Comparison of ENCODE assay signal across 21 cellular contexts in the genomic region with DNA sequence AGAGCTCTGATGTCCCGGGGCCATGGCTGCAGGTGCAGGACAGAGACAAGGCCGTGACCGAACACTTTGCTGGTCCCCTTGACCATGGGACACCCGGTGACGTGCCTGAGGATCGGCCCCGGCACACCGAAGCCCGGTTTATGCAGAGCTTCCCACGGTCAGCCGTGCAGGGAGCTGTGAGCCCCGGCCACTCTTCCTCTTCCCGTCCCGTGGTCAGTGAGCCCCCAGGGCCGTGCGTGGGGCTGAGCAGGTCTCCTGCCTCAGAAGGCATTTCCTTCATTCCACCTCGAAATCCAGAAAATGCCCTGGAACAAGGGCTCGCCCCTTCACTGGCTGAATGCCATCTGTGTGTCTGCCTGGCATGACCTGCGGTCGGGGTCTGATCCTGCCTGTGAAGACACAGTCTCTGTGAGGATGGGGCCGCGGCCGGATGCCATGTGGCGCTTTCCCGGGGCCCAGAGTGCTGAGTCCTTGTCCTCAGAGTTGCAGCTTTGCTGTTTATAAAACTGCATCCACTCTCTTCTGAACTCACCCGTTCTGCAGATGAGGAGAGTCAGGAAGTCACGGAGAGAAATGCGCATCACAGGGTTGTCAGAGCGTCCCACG. TPM values are rescaled to one million over a fixed set of nuclear protein-coding genes. Genes with fewer than 3 reads are reported as not detected.
DNase-seq lines count a peak whose midpoint lies in the region; TF ChIP-seq lines count a peak whose summit lies in the region.
"Had no signal": no experiment of that assay in that cellular context is flagged by ENCODE, and none has a peak within 500 bp of the region (broad histone marks: within the 10 kb centered on the region; RNA-seq: fewer than 3 reads in every experiment).

No MANE protein-coding gene starts in this region.

- no peaks in the 10 kb centered on the region for H3K9me3 Mint-ChIP-seq in Calu3 (ENCODE audit: low read depth, unreplicated experiment)
- H3K9me3 Mint-ChIP-seq in glutamatergic neuron (ENCODE audit: unreplicated experiment), result peaks cover 8% of the 10 kb centered on the region
- H3K9me3 Mint-ChIP-seq in endodermal cell, result peaks cover 15% of the 10 kb centered on the region
- H3K9me3 Mint-ChIP-seq: activated CD4-positive, alpha-beta memory T cell treated with anti-CD3 and anti-CD28 coated beads, Interleukin-2, amount 10 ng/mL, durations not matched to agents 7 days and 5 days; naive thymus-derived CD8-positive, alpha-beta T cell had no signal

- WGBS in neuronal stem cell (ENCODE audit: extremely low coverage in 2 of 2, insufficient read length in 2 of 2, insufficient replicate concordance in 1 of 2), 2 donors, result no CpG with 5 or more reads among the region's 30 CpGs
- 91 to 96% methylated on average over 20 to 30 of the region's 30 CpGs for WGBS in endodermal cell (ENCODE audit: insufficient coverage in 1 of 2, insufficient read length in 1 of 2), 2 experiments

- H4K8ac ChIP-seq in neuronal stem cell (ENCODE audit: low read depth, low read length), result no peak overlapping the region

- BruUV-seq in Calu3 (replicated peaks; lab: Mats Ljungman, UMichigan), result no TSS peak

- no peaks in the 10 kb centered on the region for H3K9me2 ChIP-seq in MM.1S (replicated peaks; ENCODE audit: insufficient read depth, low read length)

- H3K27ac Mint-ChIP-seq in Calu3 (ENCODE audit: unreplicated experiment) (no peak overlapping the region), glutamatergic neuron (ENCODE audit: unreplicated experiment) (no peak overlapping the region), endodermal cell (no peak overlapping the region)
- H3K27ac Mint-ChIP-seq: activated CD4-positive, alpha-beta memory T cell treated with anti-CD3 and anti-CD28 coated beads, Interleukin-2, amount 10 ng/mL, durations not matched to agents 7 days and 5 days; IgD-negative memory B cell; stimulated activated naive B cell treated with anti-CD40 and anti-IgM and Interleukin-4, amounts not matched to agents 10 μg/mL and 1 μg/mL and 100 μg/mL, for 72 hours had no signal

- H3K9ac ChIP-seq in MM.1S (ENCODE audit: low read length), result no peak overlapping the region
- H3K9ac ChIP-seq in neuronal stem cell (ENCODE audit: low read depth, low read length, poor library complexity), result peak overlapping the region; percentile 60
- H3K9ac ChIP-seq in endodermal cell (ENCODE audit: extremely low read depth, low read length, poor library complexity, severe bottlenecking), result no peak overlapping the region
- H3K9ac ChIP-seq: GM23248 had no signal

- peak overlapping the region; percentile 55 for H3K18ac ChIP-seq in neuronal stem cell (ENCODE audit: low read length)

- H3K27me3 Mint-ChIP-seq in Calu3 (ENCODE audit: unreplicated experiment), result no peaks in the 10 kb centered on the region
- H3K27me3 Mint-ChIP-seq in glutamatergic neuron (ENCODE audit: unreplicated experiment), result peaks cover 14% of the 10 kb centered on the region
- no peaks in the 10 kb centered on the region for H3K27me3 Mint-ChIP-seq in endodermal cell (ENCODE audit: insufficient read depth)
- H3K27me3 Mint-ChIP-seq: activated CD4-positive, alpha-beta memory T cell treated with anti-CD3 and anti-CD28 coated beads, Interleukin-2, amount 10 ng/mL, durations not matched to agents 7 days and 5 days; naive thymus-derived CD8-positive, alpha-beta T cell had no signal

- H3K4me2 ChIP-seq in MM.1S (ENCODE audit: low read depth, low read length) (peak overlapping the region; percentile 81; the same call in 1 of the 2 replicates), neuronal stem cell (ENCODE audit: insufficient read depth, low read length, poor library complexity, severe bottlenecking) (no peak overlapping the region)

- H3K36me3 ChIP-seq in MM.1S (replicated peaks; ENCODE audit: insufficient read depth, low read length) (no peaks in the 10 kb centered on the region), neuronal stem cell (replicated peaks in 1 of 2; ENCODE audit: control insufficient read depth in 2 of 2, insufficient read depth in 2 of 2, low read length in 2 of 2) (no peaks in the 10 kb centered on the region), endodermal cell (ENCODE audit: control insufficient read depth, insufficient read depth, low read length) (no peaks in the 10 kb centered on the region)

- H3K4ac ChIP-seq in neuronal stem cell (ENCODE audit: low read length), result no peak overlapping the region

- no peak for TF ChIP-seq CTCF in Calu3 (IDR thresholded peaks at IDR 0.05; ENCODE audit: unreplicated experiment)
- TF ChIP-seq CTCF in MM.1S (IDR thresholded peaks at IDR 0.05; ENCODE audit: low read length), result no peak
- TF ChIP-seq CTCF in glutamatergic neuron (IDR thresholded peaks at IDR 0.05; ENCODE audit: partially characterized antibody, unreplicated experiment), result no peak
- TF ChIP-seq CTCF in endodermal cell (conservative IDR thresholded peaks at IDR 0.05), result no peak

- H3K27me3 ChIP-seq in MM.1S (replicated peaks; ENCODE audit: insufficient read depth, low read length) (peaks cover 93% of the 10 kb centered on the region), neuronal stem cell (ENCODE audit: control insufficient read depth in 3 of 3, insufficient read depth in 3 of 3, low read depth in 1 of 3, low read length in 3 of 3) (no peaks in the 10 kb centered on the region), endodermal cell (ENCODE audit: control insufficient read depth, insufficient read depth, low read length, poor library complexity, severe bottlenecking) (no peaks in the 10 kb centered on the region)
- H3K27me3 ChIP-seq: body of pancreas had no signal

- H3K27ac ChIP-seq in MM.1S (ENCODE audit: low read length), result no peak overlapping the region
- no peak overlapping the region for H3K27ac ChIP-seq in neuronal stem cell (replicated peaks; ENCODE audit: low read length)
- H3K27ac ChIP-seq in endodermal cell (ENCODE audit: low read depth, low read length), result no peak overlapping the region
- H3K27ac ChIP-seq: GM23248 had no signal

- H2BK5ac ChIP-seq in neuronal stem cell (ENCODE audit: low read length), result no peak overlapping the region

- no peak overlapping the region for H3K14ac ChIP-seq in neuronal stem cell (ENCODE audit: low read length)

- no peak overlapping the region for H3K4me3 ChIP-seq in MM.1S (ENCODE audit: low read length)
- H3K4me3 ChIP-seq in neuronal stem cell (ENCODE audit: low read length in 2 of 2), result no peak overlapping the region
- no peak overlapping the region for H3K4me3 ChIP-seq in endodermal cell (ENCODE audit: low read length)
- H3K4me3 ChIP-seq: body of pancreas, GM23248 had no signal

- no peak overlapping the region for H3K23ac ChIP-seq in neuronal stem cell (ENCODE audit: low read depth, low read length, poor library complexity)

- H3K9me3 ChIP-seq in MM.1S (replicated peaks; ENCODE audit: insufficient read depth, low read length) (no peaks in the 10 kb centered on the region), neuronal stem cell (replicated peaks in 1 of 2; ENCODE audit: control insufficient read depth in 2 of 2, insufficient read depth in 1 of 2, low read depth in 1 of 2, low read length in 2 of 2) (peaks cover 8 to 14% of the 10 kb centered on the region in 2 donors), endodermal cell (ENCODE audit: control insufficient read depth, low read length) (no peaks in the 10 kb centered on the region)
- H3K9me3 ChIP-seq: body of pancreas had no signal

- no peak overlapping the region for H2BK120ac ChIP-seq in neuronal stem cell (ENCODE audit: low read depth, low read length)

- intact Hi-C loops in Calu3 (cut with micrococcal nuclease; ENCODE audit: unreplicated experiment), result no loop called here

- CTCF ChIA-PET in Calu3 (lab: Charles Lee), result interaction anchor here (1.7 kb wide), 1 partner anchor 8 kb away, joined by 4 read pairs; no protein-coding TSS in a partner anchor

- no peak overlapping the region for H2BK12ac ChIP-seq in neuronal stem cell (ENCODE audit: low read length)

- H3K4me1 ChIP-seq in MM.1S (ENCODE audit: low read length) (peaks cover 16% of the 10 kb centered on the region), neuronal stem cell (ENCODE audit: control insufficient read depth in 2 of 2, insufficient read depth in 1 of 2, low read depth in 1 of 2, low read length in 2 of 2) (peaks cover 0 to 19% of the 10 kb centered on the region in 2 donors), endodermal cell (ENCODE audit: control insufficient read depth, insufficient read depth, low read length) (no peaks in the 10 kb centered on the region)

- H3K79me2 ChIP-seq in MM.1S (ENCODE audit: low read length), result no peaks in the 10 kb centered on the region

- H3K79me1 ChIP-seq in neuronal stem cell (ENCODE audit: low read depth, low read length), result peaks cover 22% of the 10 kb centered on the region

- peak overlapping the region; percentile 34 for H2AK5ac ChIP-seq in neuronal stem cell (ENCODE audit: low read depth, low read length)

- DNase-seq in Calu3, result no peak
- no peak for DNase-seq in MM.1S
- no peak for DNase-seq in glutamatergic neuron
- no peak for DNase-seq in neuronal stem cell (ENCODE audit: low spot score)
- DNase-seq in NCI-H187 treated with DMSO at 0.1 percent for 48 hours (lab: John Stamatoyannopoulos, UW), result no peak
- DNase-seq in NCI-H345 treated with DMSO at 0.1 percent for 48 hours (lab: John Stamatoyannopoulos, UW; ENCODE audit: unreplicated experiment), result no peak
- DNase-seq in NCI-H128 (lab: John Stamatoyannopoulos, UW; ENCODE audit: unreplicated experiment), result no peak
- DNase-seq in endodermal cell, result no peak
- DNase-seq: activated CD4-positive, alpha-beta memory T cell treated with anti-CD3 and anti-CD28 coated beads, Interleukin-2, amount 10 ng/mL, durations not matched to agents 7 days and 5 days; activated CD8-positive, alpha-beta memory T cell treated with anti-CD3 and anti-CD28 coated beads, Interleukin-2, amount 50 U/mL, for 4 hours; activated naive CD4-positive, alpha-beta T cell treated with Interleukin-2 at 50 U/mL for 16 hours; DND-41; GM23248; naive thymus-derived CD8-positive, alpha-beta T cell; NCI-H1048; NCI-H187; SHP77 treated with DMSO at 0.1 percent for 48 hours; stimulated activated naive B cell treated with anti-CD40 and anti-IgM and Interleukin-4, amounts not matched to agents 10 μg/mL and 1 μg/mL and 100 μg/mL, for 72 hours; T-helper 2 cell had no signal

- H2BK15ac ChIP-seq in neuronal stem cell (ENCODE audit: low read length), result no peak overlapping the region

- no peaks in the 10 kb centered on the region for H3K4me1 Mint-ChIP-seq in Calu3 (ENCODE audit: low read depth, unreplicated experiment)
- H3K4me1 Mint-ChIP-seq in glutamatergic neuron (ENCODE audit: low read depth, unreplicated experiment), result peaks cover 8% of the 10 kb centered on the region
- peaks cover 6% of the 10 kb centered on the region for H3K4me1 Mint-ChIP-seq in endodermal cell
- H3K4me1 Mint-ChIP-seq: activated CD4-positive, alpha-beta memory T cell treated with anti-CD3 and anti-CD28 coated beads, Interleukin-2, amount 10 ng/mL, durations not matched to agents 7 days and 5 days; IgD-negative memory B cell had no signal

- no peaks in the 10 kb centered on the region for H3F3A ChIP-seq in MM.1S (ENCODE audit: insufficient read depth, low read length)

- no peaks in the 10 kb centered on the region for H4K20me1 ChIP-seq in MM.1S (ENCODE audit: insufficient read depth, low read length)

- H3K4me3 Mint-ChIP-seq in Calu3 (ENCODE audit: low read depth, unreplicated experiment), result peak overlapping the region; percentile 39
- H3K4me3 Mint-ChIP-seq in glutamatergic neuron (ENCODE audit: unreplicated experiment), result peak overlapping the region; percentile 61
- H3K4me3 Mint-ChIP-seq in endodermal cell, result no peak overlapping the region
- H3K4me3 Mint-ChIP-seq: activated CD4-positive, alpha-beta memory T cell treated with anti-CD3 and anti-CD28 coated beads, Interleukin-2, amount 10 ng/mL, durations not matched to agents 7 days and 5 days; IgD-negative memory B cell had no signal

- H2AFZ ChIP-seq in MM.1S (ENCODE audit: low read length), result no peak overlapping the region
- no peak overlapping the region for H2AFZ ChIP-seq in neuronal stem cell (ENCODE audit: low read length)
- H2AFZ ChIP-seq: GM23248 had no signal

- no peak overlapping the region for H4K91ac ChIP-seq in neuronal stem cell (ENCODE audit: low read depth, low read length, poor library complexity)

- H3K36me3 Mint-ChIP-seq in Calu3 (ENCODE audit: insufficient read depth, unreplicated experiment) (no peaks in the 10 kb centered on the region), glutamatergic neuron (ENCODE audit: unreplicated experiment) (peaks cover 11% of the 10 kb centered on the region), endodermal cell (ENCODE audit: low read depth) (peaks cover 14% of the 10 kb centered on the region)
- H3K36me3 Mint-ChIP-seq: IgD-negative memory B cell had no signal

RNA-seq across cellular contexts. Expression of a gene that starts 16.9 kb away (rescaled TPM):
- total RNA-seq in Calu3 (2022), result 12.9 and 14.2 TPM in 2 replicates
- 83.0 TPM for total RNA-seq in glutamatergic neuron (ENCODE audit: unreplicated experiment)
- polyA plus RNA-seq in neuronal stem cell (2013, experiment 1 of 2), result 20.8 TPM
- polyA plus RNA-seq in neuronal stem cell (2013, experiment 2 of 2), result 20.3 TPM
- 10 to 100 TPM; 48.0 to 49.9 TPM for total RNA-seq in endodermal cell
- polyA plus RNA-seq in endodermal cell (2013, experiment 1 of 2), result 29.6 TPM
- 27.9 TPM for polyA plus RNA-seq in endodermal cell (2013, experiment 2 of 2)
- total RNA-seq: GM23248 had no signal
- polyA plus RNA-seq: GM23248 had no signal
